13 cellular contexts compared by ENCODE assay signal in genomic region chr9:95570150-95570549, GRCh38. TPM values are rescaled to one million over a fixed set of nuclear protein-coding genes. Genes with fewer than 3 reads are reported as not detected.
DNase-seq lines count a peak whose midpoint lies in the region; ATAC-seq and TF ChIP-seq lines count a peak whose summit lies in the region.
"Had no signal": no experiment of that assay in that cellular context is flagged by ENCODE, and none has a peak within 500 bp of the region (broad histone marks: within the 10 kb centered on the region; RNA-seq: fewer than 3 reads in every experiment).

No MANE protein-coding gene starts in this region.

- no peak for TF ChIP-seq CTCF in foreskin fibroblast (IDR thresholded peaks at IDR 0.05; ENCODE audit: low read depth, low read length)
- no peak for TF ChIP-seq CTCF in CD14-positive monocyte (IDR thresholded peaks at IDR 0.05)

- H3K9me3 ChIP-seq in ES-I3 (ENCODE audit: control insufficient read depth, insufficient read depth, low read length) (no peaks in the 10 kb centered on the region), SJSA1 (replicated peaks) (no peaks in the 10 kb centered on the region)
- H3K9me3 ChIP-seq: spleen had no signal

- no peaks in the 10 kb centered on the region for H3K27me3 ChIP-seq in SJSA1 (replicated peaks)

- peaks cover 4% of the 10 kb centered on the region for H3K4me1 Mint-ChIP-seq in CD14-positive monocyte

- peaks cover 19 to 22% (median 21%) of the 10 kb centered on the region in 3 donors for H3K27me3 Mint-ChIP-seq in CD14-positive monocyte (ENCODE audit: low read depth in 3 of 3)

- peak overlapping the region in 1 of 2 donors; percentile 63 for H3K4me3 Mint-ChIP-seq in CD14-positive monocyte
- H3K4me3 Mint-ChIP-seq: activated naive CD4-positive, alpha-beta T cell treated with anti-CD3 and anti-CD28 coated beads, Interleukin-2, amount 50 U/mL, for 24 hours had no signal

- peaks cover 23% of the 10 kb centered on the region for H3K4me1 ChIP-seq in ES-I3 (ENCODE audit: insufficient read depth, low read length)
- peaks cover 50% of the 10 kb centered on the region for H3K4me1 ChIP-seq in SJSA1 (replicated peaks)

- peak; percentile 83 to 90 for DNase-seq in SJSA1 (ENCODE audit: low read depth in 1 of 2, low spot score in 2 of 2)
- DNase-seq in foreskin fibroblast = peak; percentile 28 to 61
- DNase-seq in skeletal muscle cell (ENCODE audit: low read depth) = no peak
- DNase-seq in NCI-H2081 treated with DMSO at 0.1 percent for 48 hours (lab: John Stamatoyannopoulos, UW) = no peak
- no peak for DNase-seq in CD14-positive monocyte (ENCODE audit: low spot score)
- DNase-seq: mammary epithelial cell, NCI-H187 treated with DMSO at 0.1 percent for 48 hours, OCI-M1, spleen, WERI-Rb-1 had no signal

- H3K27ac ChIP-seq in SJSA1 = peak overlapping the region; percentile 98
- H3K27ac ChIP-seq: spleen, WERI-Rb-1 had no signal

- intact Hi-C loops in CD14-positive monocyte (cut with micrococcal nuclease) = no loop called here

- H3K4me3 ChIP-seq in SJSA1 = peak overlapping the region; percentile 13
- peak overlapping the region; percentile 33 to 40 for H3K4me3 ChIP-seq in foreskin fibroblast (ENCODE audit: low read depth in 1 of 2, low read length in 2 of 2)
- H3K4me3 ChIP-seq in skeletal muscle cell (ENCODE audit: low read depth, low read length) = peak overlapping the region; percentile 8
- H3K4me3 ChIP-seq: spleen had no signal

- ATAC-seq in HG02970 (IDR thresholded peaks at IDR 0.05; ENCODE audit: low FRiP score, unreplicated experiment) = no peak

- H3K27ac Mint-ChIP-seq in CD14-positive monocyte = no peak overlapping the region
- H3K27ac Mint-ChIP-seq: activated naive CD4-positive, alpha-beta T cell treated with anti-CD3 and anti-CD28 coated beads, Interleukin-2, amount 50 U/mL, for 24 hours had no signal

- H3K36me3 ChIP-seq in ES-I3 (ENCODE audit: insufficient read depth, low read length) (no peaks in the 10 kb centered on the region), SJSA1 (no peaks in the 10 kb centered on the region)
- H3K36me3 ChIP-seq: spleen, WERI-Rb-1 had no signal

- peaks cover 0 to 7% (median 5%) of the 10 kb centered on the region in 7 donors for H3K9me3 Mint-ChIP-seq in CD14-positive monocyte
- H3K9me3 Mint-ChIP-seq: activated naive CD4-positive, alpha-beta T cell treated with anti-CD3 and anti-CD28 coated beads, Interleukin-2, amount 50 U/mL, for 24 hours had no signal

- H3K36me3 Mint-ChIP-seq in CD14-positive monocyte = no peaks in the 10 kb centered on the region
- H3K36me3 Mint-ChIP-seq: activated naive CD4-positive, alpha-beta T cell treated with anti-CD3 and anti-CD28 coated beads, Interleukin-2, amount 50 U/mL, for 24 hours had no signal

- peak overlapping the region; percentile 20; the same call in 1 of the 2 replicates for H3K9ac ChIP-seq in ES-I3 (ENCODE audit: low read depth, low read length)

RNA-seq across cellular contexts. Expression of gene PTCH1, which starts 53.4 kb away (rescaled TPM):
- total RNA-seq in SJSA1 (2014; rRNA removed; shearing (Covaris generic)) = 49.3 and 56.4 TPM in 2 replicates
- not detected for polyA plus RNA-seq in CD14-positive monocyte

Comparison
In these comparisons a context has a peak if more than half of its experiments do, and no peak if none do; other contexts are left out.
1. DNase-seq: peak in SJSA1 (2 of 2) and foreskin fibroblast (2 of 2); none in skeletal muscle cell (single experiment), NCI-H2081 treated with DMSO at 0.1 percent for 48 hours (single experiment) and CD14-positive monocyte (single experiment).
2. Peak in every context shown above with its lines, with median percentiles within 50 percentile points of each other: H3K4me3 ChIP-seq.